In genomic region chr11:45083544-45084087, GRCh38 we compare ENCODE assay signal across 9 cellular contexts.
DNase-seq lines count a peak whose midpoint lies in the region; ATAC-seq and TF ChIP-seq lines count a peak whose summit lies in the region.
"Had no signal": no experiment of that assay in that cellular context is flagged by ENCODE, and none has a peak within 500 bp of the region (broad histone marks: within the 10 kb centered on the region; RNA-seq: fewer than 3 reads in every experiment).

No MANE protein-coding gene starts in this region.

- ATAC-seq in heart right ventricle (peak in 1 of 8 donors; percentile 4), Right ventricle myocardium superior (ENCODE audit: poor library complexity) (no peak), Panc1 (peak; percentile 72), HG03432 (IDR thresholded peaks at IDR 0.05; ENCODE audit: unreplicated experiment) (no peak)

- BruUV-seq in Panc1 (replicated peaks; lab: Mats Ljungman, UMichigan) = no TSS peak

- intact Hi-C loops in heart right ventricle (cut with DNase I) (no loop called here), Right ventricle myocardium superior (cut with DNase I) (no loop called here), Panc1 (cut with micrococcal nuclease; ENCODE audit: unreplicated experiment) (no loop called here)

- POLR2A ChIA-PET in Panc1 (lab: Charles Lee) = interaction anchor here (0.6 kb wide), 1 partner anchor 122 kb away, joined by 3 read pairs; no protein-coding TSS in a partner anchor

- peak in 6 of 9 donors; percentile 14 to 44 (median 31) for TF ChIP-seq CTCF in heart right ventricle (IDR thresholded peaks at IDR 0.05)
- TF ChIP-seq CTCF in Panc1 (IDR thresholded peaks at IDR 0.05) = peak; percentile 79
- peak; percentile 49 for TF ChIP-seq CTCF in foreskin fibroblast (IDR thresholded peaks at IDR 0.05; ENCODE audit: low read depth, low read length)

- in situ Hi-C loops in Panc1 (cut with HindIII; ENCODE audit: low pct_unique_long_range_greater_than_20kb, low sequenced_read_pairs) = no loop called here

- H3K4me1 ChIP-seq in heart right ventricle = peaks cover 0 to 71% (median 20%) of the 10 kb centered on the region in 9 donors
- H3K4me1 ChIP-seq in Panc1 (ENCODE audit: control insufficient read depth, insufficient read depth, low read length) = 0 out of 2 replicates have a peak, but pooled peaks cover 3% of the 10 kb centered on the region

- 30 to 35% methylated on average over 3 of the region's 3 CpGs for WGBS in heart right ventricle, 2 donors

- no peak for DNase-seq in heart right ventricle
- no peak for DNase-seq in Right ventricle myocardium superior
- no peak for DNase-seq in Panc1 (ENCODE audit: low read depth, low spot score)
- no peak for DNase-seq in foreskin fibroblast
- DNase-seq in stimulated activated naive CD4-positive, alpha-beta T cell (lab: John Stamatoyannopoulos, UW) = no peak
- no peak for DNase-seq in T1000 (lab: John Stamatoyannopoulos, UW)
- DNase-seq in NCI-H2171 (lab: John Stamatoyannopoulos, UW) = no peak
- DNase-seq: NCI-H526 treated with DMSO at 0.1 percent for 48 hours had no signal

- CTCF ChIA-PET in Panc1 (lab: Charles Lee) = no interaction called here

- no peaks in the 10 kb centered on the region for H3K36me3 ChIP-seq in heart right ventricle
- no peaks in the 10 kb centered on the region for H3K36me3 ChIP-seq in Panc1 (ENCODE audit: control insufficient read depth, insufficient read depth, low read length)

- H3K4me3 ChIP-seq in heart right ventricle (no peak overlapping the region), Panc1 (ENCODE audit: low read depth in 2 of 2, low read length in 2 of 2) (no peak overlapping the region), foreskin fibroblast (ENCODE audit: low read depth in 1 of 2, low read length in 2 of 2) (no peak overlapping the region)

- H3K27ac ChIP-seq in heart right ventricle (peak overlapping the region in 1 of 10 donors; percentile 44), Panc1 (ENCODE audit: low read length) (no peak overlapping the region)

- H3K9me3 ChIP-seq in heart right ventricle (no peaks in the 10 kb centered on the region), Panc1 (ENCODE audit: control insufficient read depth, insufficient read depth, low read depth, low read length) (no peaks in the 10 kb centered on the region)

- no peaks in the 10 kb centered on the region for H3K27me3 ChIP-seq in heart right ventricle
- H3K27me3 ChIP-seq in Panc1 (ENCODE audit: control insufficient read depth, insufficient read depth, low read length) = no peaks in the 10 kb centered on the region
